In the genomic region with DNA sequence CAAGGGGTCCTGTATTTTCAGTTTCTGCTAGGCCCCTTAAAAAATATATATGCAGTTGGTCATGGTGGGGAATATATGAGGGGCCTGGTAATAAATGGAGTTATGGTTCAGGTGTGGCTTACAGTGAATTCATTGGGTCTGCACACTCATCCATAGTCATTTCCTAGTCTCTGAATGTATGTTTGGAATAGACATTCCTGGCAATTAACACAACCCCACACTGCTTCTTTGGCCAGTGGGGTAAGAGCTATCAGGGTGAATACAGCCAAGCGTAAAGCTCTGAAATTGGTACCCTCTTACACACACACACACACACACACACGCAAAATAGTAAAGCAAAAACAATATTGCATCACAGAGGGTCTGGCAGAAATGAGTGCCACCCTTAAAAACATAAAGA, we compare ENCODE assay signal across 16 cellular contexts. TPM values are rescaled to one million over a fixed set of nuclear protein-coding genes. Genes with fewer than 3 reads are reported as not detected.
DNase-seq lines count a peak whose midpoint lies in the region; ATAC-seq, FAIRE-seq and TF ChIP-seq lines count a peak whose summit lies in the region.
"Had no signal": no experiment of that assay in that cellular context is flagged by ENCODE, and none has a peak within 500 bp of the region (broad histone marks: within the 10 kb centered on the region; RNA-seq: fewer than 3 reads in every experiment).

No MANE protein-coding gene starts in this region.

- H3K9me2 ChIP-seq in GM23248 (ENCODE audit: insufficient read depth), result no peaks in the 10 kb centered on the region
- H3K9me2 ChIP-seq in OCI-LY1 (ENCODE audit: low read depth, low read length), result no peaks in the 10 kb centered on the region

- POLR2A ChIA-PET in activated CD8-positive, alpha-beta T cell treated with anti-CD3 and anti-CD28 coated beads, Interleukin-2, amount 10 ng/mL, durations not matched to agents 7 days and 5 days (lab: Charles Lee), result no interaction called here

- no peak for ATAC-seq in activated CD8-positive, alpha-beta T cell treated with anti-CD3 and anti-CD28 coated beads, Interleukin-2, amount 10 ng/mL, durations not matched to agents 7 days and 5 days
- ATAC-seq: GM23338, HCT116 had no signal

- H3K9ac ChIP-seq in GM23248 (no peak overlapping the region), OCI-LY1 (ENCODE audit: low read length) (no peak overlapping the region), astrocyte (ENCODE audit: low read length) (no peak overlapping the region)

- H3K27me3 ChIP-seq in GM23248 (replicated peaks; ENCODE audit: insufficient read depth) (no peaks in the 10 kb centered on the region), OCI-LY1 (ENCODE audit: insufficient read depth, low read length) (no peaks in the 10 kb centered on the region), astrocyte (ENCODE audit: insufficient read depth, low read length) (no peaks in the 10 kb centered on the region), osteoblast (ENCODE audit: insufficient read depth, low read length) (no peaks in the 10 kb centered on the region)

- DNase-seq in GM23248, result peak; percentile 16
- DNase-seq in astrocyte (ENCODE audit: low read depth), result peak; percentile 18
- DNase-seq in osteoblast (ENCODE audit: insufficient read length, low spot score, missing footprints), result peak; percentile 71
- no peak for DNase-seq in activated CD4-positive, alpha-beta T cell treated with anti-CD3 and anti-CD28 coated beads for 4 hours
- DNase-seq in NCI-H2029 treated with DMSO at 0.1 percent for 48 hours (lab: John Stamatoyannopoulos, UW), result no peak
- no peak for DNase-seq in activated CD8-positive, alpha-beta T cell treated with anti-CD3 and anti-CD28 coated beads, Interleukin-2, amount 10 ng/mL, durations not matched to agents 7 days and 5 days
- DNase-seq: C1 segment of cervical spinal cord, NCI-H1105, NCI-H2081 treated with DMSO at 0.1 percent for 48 hours, NCI-H774 had no signal

- H3K4me2 ChIP-seq in GM23248 (ENCODE audit: unreplicated experiment), result no peak overlapping the region
- H3K4me2 ChIP-seq in OCI-LY1 (ENCODE audit: low read length), result no peak overlapping the region
- H3K4me2 ChIP-seq in astrocyte (ENCODE audit: low read length), result peak overlapping the region; percentile 50
- H3K4me2 ChIP-seq in osteoblast (ENCODE audit: insufficient read depth, low read length), result peak overlapping the region; percentile 48
- H3K4me2 ChIP-seq: GM23338 had no signal

- no peaks in the 10 kb centered on the region for H3K27me3 Mint-ChIP-seq in astrocyte (ENCODE audit: low read depth, unreplicated experiment)
- peaks cover 3% of the 10 kb centered on the region for H3K27me3 Mint-ChIP-seq in activated CD8-positive, alpha-beta T cell treated with anti-CD3 and anti-CD28 coated beads, Interleukin-2, amount 10 ng/mL, durations not matched to agents 7 days and 5 days (ENCODE audit: low read depth)

- H4K20me1 ChIP-seq in GM23248 (ENCODE audit: insufficient read depth) (no peaks in the 10 kb centered on the region), OCI-LY1 (ENCODE audit: insufficient read depth, low read length) (no peaks in the 10 kb centered on the region), astrocyte (ENCODE audit: insufficient read depth, low read length) (no peaks in the 10 kb centered on the region), osteoblast (ENCODE audit: insufficient read depth, low read length) (no peaks in the 10 kb centered on the region)

- FAIRE-seq in astrocyte (lab: Jason Lieb, UNC), result no peak
- FAIRE-seq: D721Med, G401.6 had no signal

- H2AFZ ChIP-seq in GM23248 (no peak overlapping the region), OCI-LY1 (ENCODE audit: low read length) (no peak overlapping the region), astrocyte (ENCODE audit: low read depth, low read length) (no peak overlapping the region), osteoblast (ENCODE audit: low read length) (no peak overlapping the region)
- H2AFZ ChIP-seq: GM23338 had no signal

- H3K79me2 ChIP-seq in GM23248 (ENCODE audit: insufficient read depth) (no peaks in the 10 kb centered on the region), OCI-LY1 (ENCODE audit: insufficient read depth, low read length) (no peaks in the 10 kb centered on the region), astrocyte (ENCODE audit: insufficient read depth, low read length) (no peaks in the 10 kb centered on the region), osteoblast (ENCODE audit: insufficient read depth, low read length) (no peaks in the 10 kb centered on the region)

- H3K9me3 ChIP-seq in GM23248 (ENCODE audit: low read depth) (no peaks in the 10 kb centered on the region), OCI-LY1 (ENCODE audit: low read length) (no peaks in the 10 kb centered on the region), astrocyte (ENCODE audit: insufficient read depth, low read depth, low read length) (no peaks in the 10 kb centered on the region), osteoblast (ENCODE audit: low read depth, low read length) (no peaks in the 10 kb centered on the region)

- H3K27ac ChIP-seq in GM23248 (no peak overlapping the region), OCI-LY1 (ENCODE audit: low read depth, low read length, poor library complexity, severe bottlenecking) (peak overlapping the region; percentile 54), astrocyte (ENCODE audit: low read depth, low read length) (no peak overlapping the region), osteoblast (ENCODE audit: low read depth, low read length) (no peak overlapping the region)
- H3K27ac ChIP-seq: RWPE1 had no signal

- H3K36me3 Mint-ChIP-seq in astrocyte (ENCODE audit: low read depth, unreplicated experiment), result no peaks in the 10 kb centered on the region
- no peaks in the 10 kb centered on the region for H3K36me3 Mint-ChIP-seq in activated CD8-positive, alpha-beta T cell treated with anti-CD3 and anti-CD28 coated beads, Interleukin-2, amount 10 ng/mL, durations not matched to agents 7 days and 5 days (ENCODE audit: low read depth)

- in situ Hi-C loops in GM23248 (cut with MboI), result no loop called here

- H3K4me3 ChIP-seq in GM23248 (no peak overlapping the region), OCI-LY1 (ENCODE audit: low read depth, low read length, poor library complexity, severe bottlenecking) (no peak overlapping the region), astrocyte (ENCODE audit: insufficient read depth, low read depth, low read length) (no peak overlapping the region), osteoblast (ENCODE audit: insufficient read depth, low read length) (no peak overlapping the region)
- H3K4me3 ChIP-seq: GM23338 had no signal

- H3K9me3 Mint-ChIP-seq in astrocyte (ENCODE audit: unreplicated experiment), result no peaks in the 10 kb centered on the region
- H3K9me3 Mint-ChIP-seq in activated CD8-positive, alpha-beta T cell treated with anti-CD3 and anti-CD28 coated beads, Interleukin-2, amount 10 ng/mL, durations not matched to agents 7 days and 5 days (ENCODE audit: insufficient read depth), result no peaks in the 10 kb centered on the region
- H3K9me3 Mint-ChIP-seq: GM23338 had no signal

- H3F3A ChIP-seq in GM23248 (ENCODE audit: insufficient read depth) (no peaks in the 10 kb centered on the region), OCI-LY1 (ENCODE audit: insufficient read depth, low read length) (no peaks in the 10 kb centered on the region)

- H3K4me1 ChIP-seq in GM23248 (ENCODE audit: insufficient read depth) (peaks cover 7% of the 10 kb centered on the region; the same call in 1 of the 2 replicates), OCI-LY1 (ENCODE audit: insufficient read depth, low read length, severe bottlenecking) (peaks cover 59% of the 10 kb centered on the region), astrocyte (ENCODE audit: insufficient read depth, low read length) (no peaks in the 10 kb centered on the region), osteoblast (ENCODE audit: insufficient read depth, low read length) (peaks cover 10% of the 10 kb centered on the region)

- WGBS in GM23248 (ENCODE audit: low coverage in 1 of 2, low lambda C conversion rate in 2 of 2, missing lambda C conversion rate in 2 of 2), 2 experiments, result 68 to 70% methylated on average over 2 of the region's 2 CpGs

- no peak overlapping the region for H3K27ac Mint-ChIP-seq in astrocyte (ENCODE audit: unreplicated experiment)
- no peak overlapping the region for H3K27ac Mint-ChIP-seq in activated CD8-positive, alpha-beta T cell treated with anti-CD3 and anti-CD28 coated beads, Interleukin-2, amount 10 ng/mL, durations not matched to agents 7 days and 5 days
- H3K27ac Mint-ChIP-seq: GM23338 had no signal

- CTCF ChIA-PET in activated CD8-positive, alpha-beta T cell treated with anti-CD3 and anti-CD28 coated beads, Interleukin-2, amount 10 ng/mL, durations not matched to agents 7 days and 5 days (lab: Charles Lee), result no interaction called here

- no peaks in the 10 kb centered on the region for H3K4me1 Mint-ChIP-seq in astrocyte (ENCODE audit: low read depth, unreplicated experiment)
- H3K4me1 Mint-ChIP-seq in activated CD8-positive, alpha-beta T cell treated with anti-CD3 and anti-CD28 coated beads, Interleukin-2, amount 10 ng/mL, durations not matched to agents 7 days and 5 days (ENCODE audit: low read depth), result peaks cover 3% of the 10 kb centered on the region

- TF ChIP-seq CTCF in OCI-LY1 (IDR thresholded peaks at IDR 0.05; ENCODE audit: low read length) (no peak), astrocyte (IDR thresholded peaks at IDR 0.05; ENCODE audit: insufficient read depth, low read depth, low read length) (no peak), osteoblast (IDR thresholded peaks at IDR 0.05; ENCODE audit: extremely low read depth, low read depth, low read length) (no peak)

- H3K36me3 ChIP-seq in GM23248 (ENCODE audit: low read depth) (no peaks in the 10 kb centered on the region), OCI-LY1 (ENCODE audit: insufficient read depth, low read length) (no peaks in the 10 kb centered on the region), astrocyte (ENCODE audit: insufficient read depth, low read length) (no peaks in the 10 kb centered on the region), osteoblast (ENCODE audit: insufficient read depth, low read length) (no peaks in the 10 kb centered on the region)

- no peak overlapping the region for H3K4me3 Mint-ChIP-seq in astrocyte (ENCODE audit: unreplicated experiment)
- no peak overlapping the region for H3K4me3 Mint-ChIP-seq in activated CD8-positive, alpha-beta T cell treated with anti-CD3 and anti-CD28 coated beads, Interleukin-2, amount 10 ng/mL, durations not matched to agents 7 days and 5 days
- H3K4me3 Mint-ChIP-seq: GM23338 had no signal

RNA-seq across cellular contexts. Expression of a gene that starts 56.5 kb away (rescaled TPM):
- 8.0 and 9.7 TPM in 2 replicates for total RNA-seq in GM23248 (2014; rRNA removed; shearing (Covaris generic))
- polyA plus RNA-seq in GM23248 (2016; fragmentation: Nextera tagmentation; extraction: Ambion mirVana), result 7.7 and 7.8 TPM in 2 replicates
- 9.8 and 11.5 TPM in 2 replicates for total RNA-seq in astrocyte
- 12.7 and 13.8 TPM in 2 replicates for total RNA-seq in osteoblast
- 10 to 100 TPM; 12.3 to 14.2 TPM for total RNA-seq in activated CD8-positive, alpha-beta T cell treated with anti-CD3 and anti-CD28 coated beads, Interleukin-2, amount 10 ng/mL, durations not matched to agents 7 days and 5 days

RNA-seq across cellular contexts. Expression of a gene that starts 56.5 kb away (rescaled TPM):
- total RNA-seq in GM23248 (2014; rRNA removed; shearing (Covaris generic)), result 4.2 and 8.0 TPM in 2 replicates
- polyA plus RNA-seq in GM23248 (2016; fragmentation: Nextera tagmentation; extraction: Ambion mirVana), result 5.3 and 5.5 TPM in 2 replicates
- total RNA-seq in astrocyte (5.3 and 5.5 TPM in 2 replicates), osteoblast (4.4 and 5.1 TPM in 2 replicates)
- total RNA-seq in activated CD8-positive, alpha-beta T cell treated with anti-CD3 and anti-CD28 coated beads, Interleukin-2, amount 10 ng/mL, durations not matched to agents 7 days and 5 days, result 1 to 10 TPM; 7.4 to 8.7 TPM

Comparison
In these comparisons a context has a peak if more than half of its experiments do, and no peak if none do; other contexts are left out.
1. DNase-seq: peak in GM23248 (single experiment), astrocyte (single experiment) and osteoblast (single experiment); none in activated CD4-positive, alpha-beta T cell treated with anti-CD3 and anti-CD28 coated beads for 4 hours (0 of 2), NCI-H2029 treated with DMSO at 0.1 percent for 48 hours (single experiment) and activated CD8-positive, alpha-beta T cell treated with anti-CD3 and anti-CD28 coated beads, Interleukin-2, amount 10 ng/mL, durations not matched to agents 7 days and 5 days (single experiment).
2. H3K4me2 ChIP-seq: peak in astrocyte (single experiment) and osteoblast (single experiment); none in GM23248 (single experiment) and OCI-LY1 (single experiment).